1 cellular context compared by ENCODE assay signal in the genomic region with DNA sequence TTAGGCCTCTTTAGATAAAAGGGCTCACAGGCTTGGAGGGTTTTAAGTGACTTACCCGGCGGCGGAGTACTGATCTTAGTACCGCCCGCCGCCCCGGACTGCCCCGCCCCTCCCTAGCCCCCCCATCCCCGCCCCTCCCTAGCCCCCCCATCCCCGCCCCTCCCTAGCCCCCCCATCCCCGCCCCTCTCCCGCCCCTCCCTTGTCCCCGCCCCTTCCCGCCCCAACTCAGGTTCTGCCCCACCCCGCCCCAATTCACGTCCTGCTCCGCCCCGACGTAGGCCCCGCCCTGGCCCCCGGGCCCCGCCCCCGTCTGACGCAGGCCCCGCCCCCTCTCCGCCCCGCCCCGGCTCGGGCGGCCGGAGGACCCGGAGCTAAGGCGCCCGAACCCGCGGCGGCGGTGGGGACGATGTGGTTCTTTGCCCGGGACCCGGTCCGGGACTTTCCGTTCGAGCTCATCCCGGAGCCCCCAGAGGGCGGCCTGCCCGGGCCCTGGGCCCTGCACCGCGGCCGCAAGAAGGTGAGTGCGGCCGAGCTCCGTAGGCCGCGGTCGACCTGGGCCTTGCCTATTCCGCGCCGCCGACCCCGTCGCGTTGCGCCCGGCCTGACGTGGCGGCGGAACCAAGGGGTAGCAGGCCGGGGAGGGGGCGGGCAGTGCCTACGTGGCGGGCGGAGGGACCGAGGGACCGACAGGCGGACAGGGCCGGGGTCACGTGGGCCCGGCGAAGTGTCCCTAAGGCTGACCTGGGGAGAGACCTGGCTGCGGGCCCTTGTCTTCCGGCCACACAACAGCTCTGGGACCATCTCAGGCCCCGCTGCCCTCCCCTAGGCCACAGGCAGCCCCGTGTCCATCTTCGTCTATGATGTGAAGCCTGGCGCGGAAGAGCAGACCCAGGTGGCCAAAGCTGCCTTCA.
TF ChIP-seq lines count a peak whose summit lies in the region.

A gene (plus strand): TSS at position 337 of the 912 bp plus-strand sequence. CDS start 71 bp downstream, at position 408.

TF ChIP-seq in K562, 482 proteins besides CTCF, POLR2A, EP300 and RAD21 (continued from another document and continues in another):
- TF ChIP-seq, protein P1, sequence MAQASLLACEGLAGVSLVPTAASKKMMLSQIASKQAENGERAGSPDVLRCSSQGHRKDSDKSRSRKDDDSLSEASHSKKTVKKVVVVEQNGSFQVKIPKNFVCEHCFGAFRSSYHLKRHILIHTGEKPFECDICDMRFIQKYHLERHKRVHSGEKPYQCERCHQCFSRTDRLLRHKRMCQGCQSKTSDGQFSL (CRISPR knock-in tag; IDR thresholded peaks at IDR 0.05), result no peak
- TF ChIP-seq, protein P1 (tag; IDR thresholded peaks at IDR 0.05), result peak in 1 of 2 experiments; percentile 95; a peak in 2 of 4 replicates
- TF ChIP-seq, protein P2, sequence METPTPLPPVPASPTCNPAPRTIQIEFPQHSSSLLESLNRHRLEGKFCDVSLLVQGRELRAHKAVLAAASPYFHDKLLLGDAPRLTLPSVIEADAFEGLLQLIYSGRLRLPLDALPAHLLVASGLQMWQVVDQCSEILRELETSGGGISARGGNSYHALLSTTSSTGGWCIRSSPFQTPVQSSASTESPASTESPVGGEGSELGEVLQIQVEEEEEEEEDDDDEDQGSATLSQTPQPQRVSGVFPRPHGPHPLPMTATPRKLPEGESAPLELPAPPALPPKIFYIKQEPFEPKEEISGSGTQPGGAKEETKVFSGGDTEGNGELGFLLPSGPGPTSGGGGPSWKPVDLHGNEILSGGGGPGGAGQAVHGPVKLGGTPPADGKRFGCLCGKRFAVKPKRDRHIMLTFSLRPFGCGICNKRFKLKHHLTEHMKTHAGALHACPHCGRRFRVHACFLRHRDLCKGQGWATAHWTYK (CRISPR knock-in tag; IDR thresholded peaks at IDR 0.05), result peak; percentile 41; the same call in 1 of the 2 replicates
- TF ChIP-seq TGIF2 (CRISPR knock-in tag; IDR thresholded peaks at IDR 0.05) (peak; percentile 68; the same call in 1 of the 2 replicates), ZFP1 (CRISPR knock-in tag; IDR thresholded peaks at IDR 0.05) (no peak), PHF8 (IDR thresholded peaks at IDR 0.05; ENCODE audit: borderline replicate concordance, low read length) (peak; percentile 79; the same call in 1 of the 2 replicates), SIN3A (IDR thresholded peaks at IDR 0.05; ENCODE audit: borderline replicate concordance in 2 of 2, control insufficient read depth in 1 of 2, low read depth in 2 of 2, low read length in 2 of 2) (peak in 1 of 2 experiments; percentile 41; a peak in 1 of 4 replicates), NFIC (IDR thresholded peaks at IDR 0.05) (no peak), CEBPB (tag; IDR thresholded peaks at IDR 0.05) (no peak), HEY1 (CRISPR knock-in tag; IDR thresholded peaks at IDR 0.05; ENCODE audit: borderline replicate concordance) (no peak), ATF7 (IDR thresholded peaks at IDR 0.05) (0 out of 2 replicates have a peak, but pooled peaks have one; percentile 26), ZNF316 (IDR thresholded peaks at IDR 0.05) (no peak), TAF1 (IDR thresholded peaks at IDR 0.05; ENCODE audit: control insufficient read depth, extremely low read depth, insufficient read depth, low read length, severe bottlenecking) (peak; percentile 63), NR2C2 (CRISPR knock-in tag; IDR thresholded peaks at IDR 0.05) (0 out of 2 replicates have a peak, but pooled peaks have one; percentile 59), NR2C2 (tag; IDR thresholded peaks at IDR 0.05) (peak; percentile 53; the same call in 1 of the 2 replicates), CBFA2T2 (conservative IDR thresholded peaks at IDR 0.05) (peak; percentile 46; the same call in 1 of the 2 replicates), SREBF2 (CRISPR knock-in tag; IDR thresholded peaks at IDR 0.05) (no peak), ZBTB17 (CRISPR knock-in tag; IDR thresholded peaks at IDR 0.05) (peak; percentile 44; the same call in 1 of the 2 replicates), MTA1 (IDR thresholded peaks at IDR 0.05; ENCODE audit: borderline replicate concordance) (no peak), RBM34 (IDR thresholded peaks at IDR 0.05; ENCODE audit: borderline replicate concordance, insufficient read depth, low read length) (no peak), FOXA3 (CRISPR knock-in tag; conservative IDR thresholded peaks at IDR 0.05 in 1 of 2, IDR thresholded peaks at IDR 0.05 in 1 of 2) (peak in 1 of 2 experiments; percentile 53; a peak in 1 of 4 replicates), HIVEP1 (CRISPR knock-in tag; IDR thresholded peaks at IDR 0.05) (0 out of 2 replicates have a peak, but pooled peaks have one; percentile 26), SP2 (IDR thresholded peaks at IDR 0.05; ENCODE audit: extremely low read depth, low read depth, low read length, poor library complexity, severe bottlenecking) (no peak), KLF13 (tag; IDR thresholded peaks at IDR 0.05; ENCODE audit: borderline replicate concordance, low read depth) (0 out of 2 replicates have a peak, but pooled peaks have one; percentile 20)
- TF ChIP-seq, protein P3, sequence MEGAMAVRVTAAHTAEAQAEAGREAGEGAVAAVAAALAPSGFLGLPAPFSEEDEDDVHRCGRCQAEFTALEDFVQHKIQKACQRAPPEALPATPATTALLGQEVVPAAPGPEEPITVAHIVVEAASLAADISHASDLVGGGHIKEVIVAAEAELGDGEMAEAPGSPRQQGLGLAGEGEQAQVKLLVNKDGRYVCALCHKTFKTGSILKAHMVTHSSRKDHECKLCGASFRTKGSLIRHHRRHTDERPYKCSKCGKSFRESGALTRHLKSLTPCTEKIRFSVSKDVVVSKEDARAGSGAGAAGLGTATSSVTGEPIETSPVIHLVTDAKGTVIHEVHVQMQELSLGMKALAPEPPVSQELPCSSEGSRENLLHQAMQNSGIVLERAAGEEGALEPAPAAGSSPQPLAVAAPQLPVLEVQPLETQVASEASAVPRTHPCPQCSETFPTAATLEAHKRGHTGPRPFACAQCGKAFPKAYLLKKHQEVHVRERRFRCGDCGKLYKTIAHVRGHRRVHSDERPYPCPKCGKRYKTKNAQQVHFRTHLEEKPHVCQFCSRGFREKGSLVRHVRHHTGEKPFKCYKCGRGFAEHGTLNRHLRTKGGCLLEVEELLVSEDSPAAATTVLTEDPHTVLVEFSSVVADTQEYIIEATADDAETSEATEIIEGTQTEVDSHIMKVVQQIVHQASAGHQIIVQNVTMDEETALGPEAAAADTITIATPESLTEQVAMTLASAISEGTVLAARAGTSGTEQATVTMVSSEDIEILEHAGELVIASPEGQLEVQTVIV (CRISPR knock-in tag; IDR thresholded peaks at IDR 0.05; ENCODE audit: borderline replicate concordance), result no peak
- TF ChIP-seq, protein P4, sequence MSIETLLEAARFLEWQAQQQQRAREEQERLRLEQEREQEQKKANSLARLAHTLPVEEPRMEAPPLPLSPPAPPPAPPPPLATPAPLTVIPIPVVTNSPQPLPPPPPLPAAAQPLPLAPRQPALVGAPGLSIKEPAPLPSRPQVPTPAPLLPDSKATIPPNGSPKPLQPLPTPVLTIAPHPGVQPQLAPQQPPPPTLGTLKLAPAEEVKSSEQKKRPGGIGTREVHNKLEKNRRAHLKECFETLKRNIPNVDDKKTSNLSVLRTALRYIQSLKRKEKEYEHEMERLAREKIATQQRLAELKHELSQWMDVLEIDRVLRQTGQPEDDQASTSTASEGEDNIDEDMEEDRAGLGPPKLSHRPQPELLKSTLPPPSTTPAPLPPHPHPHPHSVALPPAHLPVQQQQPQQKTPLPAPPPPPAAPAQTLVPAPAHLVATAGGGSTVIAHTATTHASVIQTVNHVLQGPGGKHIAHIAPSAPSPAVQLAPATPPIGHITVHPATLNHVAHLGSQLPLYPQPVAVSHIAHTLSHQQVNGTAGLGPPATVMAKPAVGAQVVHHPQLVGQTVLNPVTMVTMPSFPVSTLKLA (conservative IDR thresholded peaks at IDR 0.05), result peak in 1 of 2 experiments; percentile 70; a peak in 3 of 4 replicates
- TF ChIP-seq, protein P5, sequence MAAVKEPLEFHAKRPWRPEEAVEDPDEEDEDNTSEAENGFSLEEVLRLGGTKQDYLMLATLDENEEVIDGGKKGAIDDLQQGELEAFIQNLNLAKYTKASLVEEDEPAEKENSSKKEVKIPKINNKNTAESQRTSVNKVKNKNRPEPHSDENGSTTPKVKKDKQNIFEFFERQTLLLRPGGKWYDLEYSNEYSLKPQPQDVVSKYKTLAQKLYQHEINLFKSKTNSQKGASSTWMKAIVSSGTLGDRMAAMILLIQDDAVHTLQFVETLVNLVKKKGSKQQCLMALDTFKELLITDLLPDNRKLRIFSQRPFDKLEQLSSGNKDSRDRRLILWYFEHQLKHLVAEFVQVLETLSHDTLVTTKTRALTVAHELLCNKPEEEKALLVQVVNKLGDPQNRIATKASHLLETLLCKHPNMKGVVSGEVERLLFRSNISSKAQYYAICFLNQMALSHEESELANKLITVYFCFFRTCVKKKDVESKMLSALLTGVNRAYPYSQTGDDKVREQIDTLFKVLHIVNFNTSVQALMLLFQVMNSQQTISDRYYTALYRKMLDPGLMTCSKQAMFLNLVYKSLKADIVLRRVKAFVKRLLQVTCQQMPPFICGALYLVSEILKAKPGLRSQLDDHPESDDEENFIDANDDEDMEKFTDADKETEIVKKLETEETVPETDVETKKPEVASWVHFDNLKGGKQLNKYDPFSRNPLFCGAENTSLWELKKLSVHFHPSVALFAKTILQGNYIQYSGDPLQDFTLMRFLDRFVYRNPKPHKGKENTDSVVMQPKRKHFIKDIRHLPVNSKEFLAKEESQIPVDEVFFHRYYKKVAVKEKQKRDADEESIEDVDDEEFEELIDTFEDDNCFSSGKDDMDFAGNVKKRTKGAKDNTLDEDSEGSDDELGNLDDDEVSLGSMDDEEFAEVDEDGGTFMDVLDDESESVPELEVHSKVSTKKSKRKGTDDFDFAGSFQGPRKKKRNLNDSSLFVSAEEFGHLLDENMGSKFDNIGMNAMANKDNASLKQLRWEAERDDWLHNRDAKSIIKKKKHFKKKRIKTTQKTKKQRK (IDR thresholded peaks at IDR 0.05; ENCODE audit: borderline replicate concordance, low read depth, low read length), result no peak
- TF ChIP-seq, protein P6, sequence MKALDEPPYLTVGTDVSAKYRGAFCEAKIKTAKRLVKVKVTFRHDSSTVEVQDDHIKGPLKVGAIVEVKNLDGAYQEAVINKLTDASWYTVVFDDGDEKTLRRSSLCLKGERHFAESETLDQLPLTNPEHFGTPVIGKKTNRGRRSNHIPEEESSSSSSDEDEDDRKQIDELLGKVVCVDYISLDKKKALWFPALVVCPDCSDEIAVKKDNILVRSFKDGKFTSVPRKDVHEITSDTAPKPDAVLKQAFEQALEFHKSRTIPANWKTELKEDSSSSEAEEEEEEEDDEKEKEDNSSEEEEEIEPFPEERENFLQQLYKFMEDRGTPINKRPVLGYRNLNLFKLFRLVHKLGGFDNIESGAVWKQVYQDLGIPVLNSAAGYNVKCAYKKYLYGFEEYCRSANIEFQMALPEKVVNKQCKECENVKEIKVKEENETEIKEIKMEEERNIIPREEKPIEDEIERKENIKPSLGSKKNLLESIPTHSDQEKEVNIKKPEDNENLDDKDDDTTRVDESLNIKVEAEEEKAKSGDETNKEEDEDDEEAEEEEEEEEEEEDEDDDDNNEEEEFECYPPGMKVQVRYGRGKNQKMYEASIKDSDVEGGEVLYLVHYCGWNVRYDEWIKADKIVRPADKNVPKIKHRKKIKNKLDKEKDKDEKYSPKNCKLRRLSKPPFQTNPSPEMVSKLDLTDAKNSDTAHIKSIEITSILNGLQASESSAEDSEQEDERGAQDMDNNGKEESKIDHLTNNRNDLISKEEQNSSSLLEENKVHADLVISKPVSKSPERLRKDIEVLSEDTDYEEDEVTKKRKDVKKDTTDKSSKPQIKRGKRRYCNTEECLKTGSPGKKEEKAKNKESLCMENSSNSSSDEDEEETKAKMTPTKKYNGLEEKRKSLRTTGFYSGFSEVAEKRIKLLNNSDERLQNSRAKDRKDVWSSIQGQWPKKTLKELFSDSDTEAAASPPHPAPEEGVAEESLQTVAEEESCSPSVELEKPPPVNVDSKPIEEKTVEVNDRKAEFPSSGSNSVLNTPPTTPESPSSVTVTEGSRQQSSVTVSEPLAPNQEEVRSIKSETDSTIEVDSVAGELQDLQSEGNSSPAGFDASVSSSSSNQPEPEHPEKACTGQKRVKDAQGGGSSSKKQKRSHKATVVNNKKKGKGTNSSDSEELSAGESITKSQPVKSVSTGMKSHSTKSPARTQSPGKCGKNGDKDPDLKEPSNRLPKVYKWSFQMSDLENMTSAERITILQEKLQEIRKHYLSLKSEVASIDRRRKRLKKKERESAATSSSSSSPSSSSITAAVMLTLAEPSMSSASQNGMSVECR (CRISPR knock-in tag; IDR thresholded peaks at IDR 0.05), result peak; percentile 79
- TF ChIP-seq, protein P7, sequence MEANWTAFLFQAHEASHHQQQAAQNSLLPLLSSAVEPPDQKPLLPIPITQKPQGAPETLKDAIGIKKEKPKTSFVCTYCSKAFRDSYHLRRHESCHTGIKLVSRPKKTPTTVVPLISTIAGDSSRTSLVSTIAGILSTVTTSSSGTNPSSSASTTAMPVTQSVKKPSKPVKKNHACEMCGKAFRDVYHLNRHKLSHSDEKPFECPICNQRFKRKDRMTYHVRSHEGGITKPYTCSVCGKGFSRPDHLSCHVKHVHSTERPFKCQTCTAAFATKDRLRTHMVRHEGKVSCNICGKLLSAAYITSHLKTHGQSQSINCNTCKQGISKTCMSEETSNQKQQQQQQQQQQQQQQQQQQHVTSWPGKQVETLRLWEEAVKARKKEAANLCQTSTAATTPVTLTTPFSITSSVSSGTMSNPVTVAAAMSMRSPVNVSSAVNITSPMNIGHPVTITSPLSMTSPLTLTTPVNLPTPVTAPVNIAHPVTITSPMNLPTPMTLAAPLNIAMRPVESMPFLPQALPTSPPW (CRISPR knock-in tag; IDR thresholded peaks at IDR 0.05), result peak; percentile 98
- TF ChIP-seq, protein P8, sequence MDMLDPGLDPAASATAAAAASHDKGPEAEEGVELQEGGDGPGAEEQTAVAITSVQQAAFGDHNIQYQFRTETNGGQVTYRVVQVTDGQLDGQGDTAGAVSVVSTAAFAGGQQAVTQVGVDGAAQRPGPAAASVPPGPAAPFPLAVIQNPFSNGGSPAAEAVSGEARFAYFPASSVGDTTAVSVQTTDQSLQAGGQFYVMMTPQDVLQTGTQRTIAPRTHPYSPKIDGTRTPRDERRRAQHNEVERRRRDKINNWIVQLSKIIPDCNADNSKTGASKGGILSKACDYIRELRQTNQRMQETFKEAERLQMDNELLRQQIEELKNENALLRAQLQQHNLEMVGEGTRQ (CRISPR knock-in tag; IDR thresholded peaks at IDR 0.05), result peak; percentile 93
